ENCODE assay signal across 18 cellular contexts in genomic region chr7:92613720-92614119, GRCh38. TPM values are rescaled to one million over a fixed set of nuclear protein-coding genes. Genes with fewer than 3 reads are reported as not detected.
DNase-seq lines count a peak whose midpoint lies in the region; ATAC-seq and TF ChIP-seq lines count a peak whose summit lies in the region.
"Had no signal": no experiment of that assay in that cellular context is flagged by ENCODE, and none has a peak within 500 bp of the region (broad histone marks: within the 10 kb centered on the region; RNA-seq: fewer than 3 reads in every experiment).

No MANE protein-coding gene starts in this region.

- H3K4me2 ChIP-seq in SK-N-SH, result no peak overlapping the region
- H3K4me2 ChIP-seq in GM23248 (ENCODE audit: unreplicated experiment), result peak overlapping the region; percentile 78
- no peak overlapping the region for H3K4me2 ChIP-seq in mesenchymal stem cell (ENCODE audit: low read length, poor library complexity, severe bottlenecking)

- no peak overlapping the region for H3K4ac ChIP-seq in mesenchymal stem cell (ENCODE audit: low read depth in 1 of 2, low read length in 2 of 2)

- H2AFZ ChIP-seq in SK-N-SH (ENCODE audit: low read depth) (no peak overlapping the region), GM23248 (no peak overlapping the region), mesenchymal stem cell (ENCODE audit: low read depth, low read length) (no peak overlapping the region)

- WGBS in SK-N-SH (ENCODE audit: low lambda C conversion rate), result 89% methylated on average over 3 of the region's 3 CpGs
- WGBS in GM23248 (ENCODE audit: low coverage in 1 of 2, low lambda C conversion rate in 2 of 2, missing lambda C conversion rate in 2 of 2), 2 experiments, result 39 to 45% methylated on average over 3 of the region's 3 CpGs
- 99% methylated on average over 3 of the region's 3 CpGs for WGBS in mesenchymal stem cell

- H3K79me2 ChIP-seq in SK-N-SH (ENCODE audit: insufficient read depth) (peaks cover 29% of the 10 kb centered on the region), GM23248 (ENCODE audit: insufficient read depth) (peaks cover 42% of the 10 kb centered on the region)

- POLR2A ChIA-PET in SK-N-SH (lab: Yijun Ruan, JAX), result no interaction called here
- POLR2A ChIA-PET in activated naive CD8-positive, alpha-beta T cell treated with anti-CD3 and anti-CD28 coated beads, Interleukin-2, amount 10 ng/mL, durations not matched to agents 7 days and 5 days (lab: Charles Lee), result interaction anchor here (1.4 kb wide), 1 partner anchor 222 kb away, joined by 3 read pairs; the partner anchor contains the start of gene CDK6

- H3K9me2 ChIP-seq in SK-N-SH (no peaks in the 10 kb centered on the region), GM23248 (ENCODE audit: insufficient read depth) (no peaks in the 10 kb centered on the region)

- DNase-seq in SK-N-SH (no peak), GM23248 (no peak), mesenchymal stem cell (no peak), GM13977 (ENCODE audit: low spot score) (no peak)
- DNase-seq in activated naive CD8-positive, alpha-beta T cell treated with anti-CD3 and anti-CD28 coated beads, Interleukin-2, amount 10 ng/mL, durations not matched to agents 7 days and 5 days, result no peak
- DNase-seq: cerebellar nuclear complex; effector memory CD4-positive, alpha-beta T cell; head of caudate nucleus; left lung; NCI-H2029 treated with DMSO at 0.1 percent for 48 hours; stimulated activated naive CD8-positive, alpha-beta T cell treated with anti-CD3 and anti-CD28 coated beads, Interleukin-15, Interleukin-2, amounts not matched to agents 100 U/mL and 50 U/mL, for 24 hours; upper lobe of left lung had no signal

- no peak for ATAC-seq in SK-N-SH treated with all-trans-retinoic acid at 6 μM for 48 hours
- no peak for ATAC-seq in activated naive CD8-positive, alpha-beta T cell treated with anti-CD3 and anti-CD28 coated beads, Interleukin-2, amount 10 ng/mL, durations not matched to agents 7 days and 5 days (ENCODE audit: low read depth)
- ATAC-seq in GM21528 (IDR thresholded peaks at IDR 0.05; ENCODE audit: low FRiP score, unreplicated experiment), result no peak
- no peak for ATAC-seq in GM21423 (IDR thresholded peaks at IDR 0.05; ENCODE audit: unreplicated experiment)
- ATAC-seq: left lung; stimulated activated naive CD8-positive, alpha-beta T cell treated with anti-CD3 and anti-CD28 coated beads, Interleukin-15, Interleukin-2, amounts not matched to agents 100 U/mL and 50 U/mL, for 24 hours had no signal

- no peak overlapping the region for H3K23ac ChIP-seq in mesenchymal stem cell (ENCODE audit: low read length in 2 of 2)

- no peaks in the 10 kb centered on the region for H3K27me3 ChIP-seq in SK-N-SH (ENCODE audit: insufficient read depth)
- no peaks in the 10 kb centered on the region for H3K27me3 ChIP-seq in GM23248 (replicated peaks; ENCODE audit: insufficient read depth)
- no peaks in the 10 kb centered on the region for H3K27me3 ChIP-seq in mesenchymal stem cell (ENCODE audit: control insufficient read depth in 1 of 2, insufficient read depth in 1 of 2, low read length in 2 of 2)
- H3K27me3 ChIP-seq: ascending aorta, left lung, upper lobe of left lung had no signal

- H3K4me1 Mint-ChIP-seq in activated naive CD8-positive, alpha-beta T cell treated with anti-CD3 and anti-CD28 coated beads, Interleukin-2, amount 10 ng/mL, durations not matched to agents 7 days and 5 days, result peaks cover 9% of the 10 kb centered on the region
- H3K4me1 Mint-ChIP-seq: B cell had no signal

- H2BK120ac ChIP-seq in mesenchymal stem cell (ENCODE audit: low read depth, low read length), result no peak overlapping the region

- H3K36me3 Mint-ChIP-seq in activated naive CD8-positive, alpha-beta T cell treated with anti-CD3 and anti-CD28 coated beads, Interleukin-2, amount 10 ng/mL, durations not matched to agents 7 days and 5 days, result peaks cover 41% of the 10 kb centered on the region
- H3K36me3 Mint-ChIP-seq: IgD-negative memory B cell had no signal

- H3K18ac ChIP-seq in mesenchymal stem cell (ENCODE audit: low read depth in 1 of 2, low read length in 2 of 2), result no peak overlapping the region

- H3K27me3 Mint-ChIP-seq in activated naive CD8-positive, alpha-beta T cell treated with anti-CD3 and anti-CD28 coated beads, Interleukin-2, amount 10 ng/mL, durations not matched to agents 7 days and 5 days, result no peaks in the 10 kb centered on the region
- H3K27me3 Mint-ChIP-seq: B cell, IgD-negative memory B cell had no signal

- no peak overlapping the region for H4K91ac ChIP-seq in mesenchymal stem cell (ENCODE audit: low read length)

- no peaks in the 10 kb centered on the region for H3K9me3 ChIP-seq in SK-N-SH
- no peaks in the 10 kb centered on the region for H3K9me3 ChIP-seq in GM23248 (ENCODE audit: low read depth)
- no peaks in the 10 kb centered on the region for H3K9me3 ChIP-seq in mesenchymal stem cell (ENCODE audit: control insufficient read depth, low read length)
- H3K9me3 ChIP-seq: ascending aorta, left lung, upper lobe of left lung had no signal

- H2BK5ac ChIP-seq in mesenchymal stem cell (ENCODE audit: low read depth, low read length, poor library complexity, severe bottlenecking), result no peak overlapping the region

- H3K4me3 ChIP-seq in SK-N-SH (ENCODE audit: low read depth in 2 of 2, low read length in 1 of 2), result no peak overlapping the region
- no peak overlapping the region for H3K4me3 ChIP-seq in GM23248
- H3K4me3 ChIP-seq in mesenchymal stem cell (ENCODE audit: insufficient read depth in 1 of 2, low read depth in 1 of 2, low read length in 2 of 2), result no peak overlapping the region
- H3K4me3 ChIP-seq: ascending aorta, left lung, upper lobe of left lung had no signal

- peak overlapping the region; percentile 36 for H3K27ac Mint-ChIP-seq in activated naive CD8-positive, alpha-beta T cell treated with anti-CD3 and anti-CD28 coated beads, Interleukin-2, amount 10 ng/mL, durations not matched to agents 7 days and 5 days
- H3K27ac Mint-ChIP-seq: B cell, IgD-negative memory B cell had no signal

- H3K4me3 Mint-ChIP-seq in activated naive CD8-positive, alpha-beta T cell treated with anti-CD3 and anti-CD28 coated beads, Interleukin-2, amount 10 ng/mL, durations not matched to agents 7 days and 5 days, result no peak overlapping the region
- H3K4me3 Mint-ChIP-seq: B cell had no signal

- H2BK12ac ChIP-seq in mesenchymal stem cell (ENCODE audit: low read length in 2 of 2), result no peak overlapping the region

- no peaks in the 10 kb centered on the region for H3K9me3 Mint-ChIP-seq in activated naive CD8-positive, alpha-beta T cell treated with anti-CD3 and anti-CD28 coated beads, Interleukin-2, amount 10 ng/mL, durations not matched to agents 7 days and 5 days
- H3K9me3 Mint-ChIP-seq: IgD-negative memory B cell had no signal

- TF ChIP-seq EP300 in SK-N-SH (IDR thresholded peaks at IDR 0.05; ENCODE audit: borderline replicate concordance in 1 of 2, low read depth in 1 of 2, low read length in 1 of 2), result no peak

- H4K8ac ChIP-seq in mesenchymal stem cell (ENCODE audit: low read length), result no peak overlapping the region

- H4K20me1 ChIP-seq in SK-N-SH (ENCODE audit: insufficient read depth) (no peaks in the 10 kb centered on the region), GM23248 (ENCODE audit: insufficient read depth) (no peaks in the 10 kb centered on the region)

- H3K79me1 ChIP-seq in mesenchymal stem cell (replicated peaks; ENCODE audit: low read length, poor library complexity, severe bottlenecking), result peaks cover 33% of the 10 kb centered on the region

- CTCF ChIA-PET in SK-N-SH (lab: Yijun Ruan, JAX), result interaction anchor here (1.3 to 11.6 kb wide), 8 partner anchors 8 to 614 kb away, joined by 3 to 126 read pairs (median 10); partner anchors contain the start of genes FAM133B, PEX1 and RBM48

- in situ Hi-C loops in GM23248 (cut with MboI) (no loop called here), GM13977 (cut with MboI; ENCODE audit: low pct_unique_long_range_greater_than_20kb, low sequenced_read_pairs, unreplicated experiment) (no loop called here)

- H3K14ac ChIP-seq in mesenchymal stem cell (ENCODE audit: low read length in 2 of 2), result no peak overlapping the region

- no peak overlapping the region for H2BK15ac ChIP-seq in mesenchymal stem cell (ENCODE audit: low read depth, poor library complexity, severe bottlenecking)

- peaks cover 6 to 25% of the 10 kb centered on the region in 2 experiments for H3K4me1 ChIP-seq in SK-N-SH (ENCODE audit: control insufficient read depth in 1 of 2, insufficient read depth in 2 of 2, low read depth in 1 of 2, low read length in 1 of 2)
- H3K4me1 ChIP-seq in GM23248 (ENCODE audit: insufficient read depth), result peaks cover 42% of the 10 kb centered on the region
- peaks cover 3% of the 10 kb centered on the region for H3K4me1 ChIP-seq in mesenchymal stem cell (ENCODE audit: control insufficient read depth, insufficient read depth, low read depth, low read length)
- H3K4me1 ChIP-seq: left lung, upper lobe of left lung had no signal

- H3K27ac ChIP-seq in SK-N-SH (ENCODE audit: low read depth in 2 of 2, low read length in 1 of 2), result peak overlapping the region; percentile 9 to 50; a peak in 2 of 4 replicates
- peak overlapping the region; percentile 70 for H3K27ac ChIP-seq in GM23248
- H3K27ac ChIP-seq in mesenchymal stem cell (ENCODE audit: low read length, poor library complexity, severe bottlenecking), result no peak overlapping the region
- H3K27ac ChIP-seq: left lung, upper lobe of left lung had no signal

- H3F3A ChIP-seq in SK-N-SH (replicated peaks; ENCODE audit: insufficient read depth), result peaks cover 54% of the 10 kb centered on the region
- H3F3A ChIP-seq in GM23248 (ENCODE audit: insufficient read depth), result peaks cover 42% of the 10 kb centered on the region

- peak overlapping the region; percentile 7; the same call in 1 of the 2 replicates for H3K9ac ChIP-seq in SK-N-SH
- H3K9ac ChIP-seq in GM23248, result no peak overlapping the region
- H3K9ac ChIP-seq in mesenchymal stem cell (ENCODE audit: low read length), result peak overlapping the region; percentile 22

- TF ChIP-seq CTCF in SK-N-SH (IDR thresholded peaks at IDR 0.05) (no peak), GM13977 (IDR thresholded peaks at IDR 0.05; ENCODE audit: extremely low read depth, insufficient read depth, missing control alignments) (no peak)

- H2AK5ac ChIP-seq in mesenchymal stem cell (ENCODE audit: low read length, severe bottlenecking), result no peak overlapping the region

- H3K36me3 ChIP-seq in SK-N-SH (replicated peaks in 1 of 2; ENCODE audit: control insufficient read depth in 1 of 2, insufficient read depth in 2 of 2, low read length in 1 of 2) (peaks cover 74 to 91% of the 10 kb centered on the region in 2 experiments), GM23248 (ENCODE audit: low read depth) (peaks cover 22% of the 10 kb centered on the region; the same call in 1 of the 2 replicates), mesenchymal stem cell (ENCODE audit: control insufficient read depth in 1 of 2, insufficient read depth in 2 of 2, low read depth in 1 of 2, low read length in 2 of 2) (peaks cover 21 to 37% of the 10 kb centered on the region in 2 experiments)

- TF ChIP-seq RAD21 in SK-N-SH (IDR thresholded peaks at IDR 0.05; ENCODE audit: low read length), result no peak

RNA-seq across cellular contexts. Expression of gene FAM133B, which starts 23.5 kb away (rescaled TPM):
- polyA plus RNA-seq in SK-N-SH (2012; rRNA removed) (13.8 and 16.3 TPM in 2 replicates), GM23248 (2016; fragmentation: Nextera tagmentation; extraction: Ambion mirVana) (22.6 and 23.0 TPM in 2 replicates)
- polyA plus RNA-seq in SK-N-SH (2012; cell fraction: cytosol; rRNA removed), result 14.7 and 21.1 TPM in 2 replicates
- 13.0 and 33.6 TPM in 2 replicates for polyA plus RNA-seq in SK-N-SH (2012; cell fraction: nucleus; rRNA removed)
- 17.1 and 18.2 TPM in 2 replicates for total RNA-seq in GM23248 (2014; rRNA removed; shearing (Covaris generic))
- total RNA-seq in activated naive CD8-positive, alpha-beta T cell treated with anti-CD3 and anti-CD28 coated beads, Interleukin-2, amount 10 ng/mL, durations not matched to agents 7 days and 5 days, result 10 to 100 TPM; 32.3 to 33.3 TPM
- 38.9 TPM for polyA plus RNA-seq in mesenchymal stem cell (2013, experiment 1 of 2)
- polyA plus RNA-seq in mesenchymal stem cell (2013, experiment 2 of 2), result 43.0 TPM
